18 cellular contexts compared by ENCODE assay signal in genomic region chr1:62336638-62337534, GRCh38. TPM values are rescaled to one million over a fixed set of nuclear protein-coding genes. Genes with fewer than 3 reads are reported as not detected.
DNase-seq lines count a peak whose midpoint lies in the region; ATAC-seq and TF ChIP-seq lines count a peak whose summit lies in the region.
"Had no signal": no experiment of that assay in that cellular context is flagged by ENCODE, and none has a peak within 500 bp of the region (broad histone marks: within the 10 kb centered on the region; RNA-seq: fewer than 3 reads in every experiment).

No MANE protein-coding gene starts in this region.

- no peaks in the 10 kb centered on the region for H3K27me3 ChIP-seq in mammary epithelial cell (ENCODE audit: insufficient read depth, low read length)
- no peaks in the 10 kb centered on the region for H3K27me3 ChIP-seq in heart left ventricle
- no peaks in the 10 kb centered on the region for H3K27me3 ChIP-seq in tibial nerve
- H3K27me3 ChIP-seq in MG63 = no peaks in the 10 kb centered on the region
- H3K27me3 ChIP-seq: brain microvascular endothelial cell, ovary, SJSA1 had no signal

- peak overlapping the region; percentile 84 for H2AFZ ChIP-seq in mammary epithelial cell (ENCODE audit: low read depth, low read length)

- TF ChIP-seq EP300 in tibial nerve (IDR thresholded peaks at IDR 0.05) = no peak

- BruUV-seq in mammary epithelial cell (replicated peaks; lab: Mats Ljungman, UMichigan) = no TSS peak

- peak overlapping the region; percentile 38 for H3K27ac ChIP-seq in mammary epithelial cell (ENCODE audit: insufficient read depth, low read depth, low read length)
- H3K27ac ChIP-seq in heart left ventricle = peak overlapping the region; percentile 21 to 75 (median 62)
- H3K27ac ChIP-seq in tibial nerve = peak overlapping the region; percentile 68 to 92 (median 81)
- H3K27ac ChIP-seq: brain microvascular endothelial cell, ovary, SJSA1 had no signal

- H3K9ac ChIP-seq in mammary epithelial cell (ENCODE audit: insufficient read depth, low read length) = no peak overlapping the region

- no peaks in the 10 kb centered on the region for H3K9me3 ChIP-seq in mammary epithelial cell (replicated peaks; ENCODE audit: insufficient read depth, low read length)
- no peaks in the 10 kb centered on the region for H3K9me3 ChIP-seq in heart left ventricle
- H3K9me3 ChIP-seq in tibial nerve = no peaks in the 10 kb centered on the region
- no peaks in the 10 kb centered on the region for H3K9me3 ChIP-seq in MG63
- H3K9me3 ChIP-seq: ovary, SJSA1 had no signal

- H3K4me1 ChIP-seq in mammary epithelial cell (ENCODE audit: insufficient read depth, low read length) (peaks cover 19% of the 10 kb centered on the region), heart left ventricle (peaks cover 4 to 28% (median 20%) of the 10 kb centered on the region in 12 donors), tibial nerve (peaks cover 4 to 30% (median 18%) of the 10 kb centered on the region in 4 donors)

- H3K36me3 ChIP-seq in mammary epithelial cell (ENCODE audit: insufficient read depth, low read length) (no peaks in the 10 kb centered on the region), heart left ventricle (no peaks in the 10 kb centered on the region), tibial nerve (no peaks in the 10 kb centered on the region), MG63 (no peaks in the 10 kb centered on the region)
- H3K36me3 ChIP-seq: brain microvascular endothelial cell, ovary, SJSA1 had no signal

- dilution Hi-C loops in mammary epithelial cell (cut with HindIII; ENCODE audit: low sequenced_read_pairs) = no loop called here

- no peaks in the 10 kb centered on the region for H4K20me1 ChIP-seq in mammary epithelial cell (ENCODE audit: insufficient read depth, low read length)

- no peak for TF ChIP-seq CTCF in mammary epithelial cell (conservative IDR thresholded peaks at IDR 0.05 in 1 of 2, IDR thresholded peaks at IDR 0.05 in 1 of 2; ENCODE audit: extremely low read depth in 1 of 2, insufficient read depth in 1 of 2, low read depth in 1 of 2, low read length in 2 of 2)
- TF ChIP-seq CTCF in heart left ventricle (IDR thresholded peaks at IDR 0.05) = no peak
- TF ChIP-seq CTCF in tibial nerve (IDR thresholded peaks at IDR 0.05) = no peak

- TF ChIP-seq POLR2A in heart left ventricle (IDR thresholded peaks at IDR 0.05) = no peak
- TF ChIP-seq POLR2A in tibial nerve (IDR thresholded peaks at IDR 0.05) = no peak

- ATAC-seq in heart left ventricle = peak; percentile 52 to 79 (median 70)
- ATAC-seq: activated CD4-positive, alpha-beta T cell treated with anti-CD3 and anti-CD28 coated beads for 36 hours had no signal

- CTCF ChIA-PET in mammary epithelial cell (lab: Charles Lee; ENCODE audit: low non-redundant PET) = interaction anchor here (0.5 to 0.7 kb wide), 2 partner anchors 10 to 161 kb away, joined by 3 to 7 read pairs; no protein-coding TSS in a partner anchor
- CTCF ChIA-PET in HEK293T (lab: Yijun Ruan, JAX) = interaction anchor here (0.9 to 1.1 kb wide), 2 partner anchors 16 to 54 kb away, joined by 3 to 5 read pairs; no protein-coding TSS in a partner anchor

- 12% methylated on average over 12 of the region's 13 CpGs for WGBS in mammary epithelial cell (ENCODE audit: low coverage, missing lambda C conversion rate)
- WGBS in heart left ventricle, 4 donors = 39 to 53% (median 49%) methylated on average over 13 of the region's 13 CpGs
- WGBS in tibial nerve, 2 donors = 42 to 57% methylated on average over 13 of the region's 13 CpGs

- intact Hi-C loops in mammary epithelial cell (cut with micrococcal nuclease) (loop anchor here (1.0 to 2.0 kb wide), 2 partner anchors 11 to 14 kb away; no protein-coding TSS in a partner anchor), heart left ventricle (cut with DNase I) (loop anchor here in 1 of 10 donors (10.0 kb wide), 1 partner anchor 52 kb away; no protein-coding TSS in a partner anchor)

- no peaks in the 10 kb centered on the region for H3K79me2 ChIP-seq in mammary epithelial cell (ENCODE audit: insufficient read depth, low read length)

- DNase-seq in mammary epithelial cell = peak; percentile 35
- DNase-seq in heart left ventricle = peak in 4 of 5 donors; percentile 39 to 54 (median 46)
- peak; percentile 26 for DNase-seq in myocyte (ENCODE audit: low read depth)
- DNase-seq in tibial nerve (ENCODE audit: low spot score in 2 of 2) = no peak
- no peak for DNase-seq in retina
- no peak for DNase-seq in MG63
- DNase-seq in HEK293T (ENCODE audit: extremely low spot score) = no peak
- DNase-seq: activated CD4-positive, alpha-beta T cell treated with anti-CD3 and anti-CD28 coated beads for 36 hours; activated CD8-positive, alpha-beta memory T cell treated with anti-CD3 and anti-CD28 coated beads, Interleukin-2, amount 50 U/mL, for 48 hours; DMS 273 treated with DMSO at 0.1 percent for 48 hours; midbrain; NCI-H146; NCI-H446 treated with DMSO at 0.1 percent for 48 hours; ovary; stimulated activated CD4-positive, alpha-beta T cell treated with anti-CD3 and anti-CD28 coated beads, Interleukin-15, amount 100 ng/mL, for 24 hours had no signal

- POLR2A ChIA-PET in HEK293T (lab: Yijun Ruan, JAX) = no interaction called here

- H3K4me3 ChIP-seq in mammary epithelial cell (replicated peaks in 1 of 3; ENCODE audit: insufficient read depth in 1 of 3, low read depth in 2 of 3, low read length in 3 of 3) (no peak overlapping the region), heart left ventricle (peak overlapping the region in 3 of 12 donors; percentile 2 to 19 (median 12)), tibial nerve (no peak overlapping the region), MG63 (no peak overlapping the region)
- H3K4me3 ChIP-seq: ovary, SJSA1 had no signal

- peak overlapping the region; percentile 33 for H3K4me2 ChIP-seq in mammary epithelial cell (ENCODE audit: insufficient read depth, low read depth, low read length)

- in situ Hi-C loops in mammary epithelial cell (cut with MboI; ENCODE audit: low sequenced_read_pairs in 2 of 2) = no loop called here

TF ChIP-seq in HEK293T, 16 proteins besides CTCF, POLR2A, EP300 and RAD21:
- no peak for TF ChIP-seq NFRKB (IDR thresholded peaks at IDR 0.05)
- no peak for TF ChIP-seq SUZ12 (IDR thresholded peaks at IDR 0.05)
- TF ChIP-seq FOXA1 (IDR thresholded peaks at IDR 0.05) = no peak
- TF ChIP-seq PKNOX1 (IDR thresholded peaks at IDR 0.05) = no peak
- no peak for TF ChIP-seq SP1 (IDR thresholded peaks at IDR 0.05)
- TF ChIP-seq ZNF384 (IDR thresholded peaks at IDR 0.05) = no peak
- no peak for TF ChIP-seq ELF4 (IDR thresholded peaks at IDR 0.05)
- no peak for TF ChIP-seq FOXM1 (IDR thresholded peaks at IDR 0.05; ENCODE audit: borderline replicate concordance)
- TF ChIP-seq CTBP1 (IDR thresholded peaks at IDR 0.05; ENCODE audit: borderline replicate concordance) = no peak
- no peak for TF ChIP-seq HDGF (IDR thresholded peaks at IDR 0.05; ENCODE audit: borderline replicate concordance)
- no peak for TF ChIP-seq BHLHE40 (IDR thresholded peaks at IDR 0.05; ENCODE audit: borderline replicate concordance)
- TF ChIP-seq ARNT (IDR thresholded peaks at IDR 0.05) = no peak
- no peak for TF ChIP-seq L3MBTL2 (conservative IDR thresholded peaks at IDR 0.05)
- TF ChIP-seq FOXK2 (IDR thresholded peaks at IDR 0.05) = no peak

RNA-seq across cellular contexts. Expression of gene KANK4, which starts 17.7 kb away (rescaled TPM):
- total RNA-seq in mammary epithelial cell (10 to 100 TPM in 1 of 2 donors, 1 to 10 TPM in 1; 4.5 to 32.2 TPM), heart left ventricle (1 to 10 TPM in 2 of 9 donors, under 1 TPM in 6, not detected in 1; 0.05 to 4.3 (median 0.18) TPM), myocyte (0.21 and 0.78 TPM in 2 replicates), tibial nerve (10 to 100 TPM; 28.5 to 48.2 (median 45.7) TPM)
- polyA plus RNA-seq in mammary epithelial cell (2.9 TPM), heart left ventricle (under 1 TPM; 0.08 TPM)
- 8.1 TPM for polyA minus RNA-seq in mammary epithelial cell
- 0.26 TPM for polyA plus RNA-seq in myocyte (2012)
- total RNA-seq in MG63 (2014; rRNA removed; shearing (Covaris generic); ENCODE audit: low replicate concordance) = not detected in 2 replicates
- total RNA-seq: activated CD4-positive, alpha-beta T cell treated with anti-CD3 and anti-CD28 coated beads for 36 hours; fibroblast of villous mesenchyme; SJSA1 had no signal

Comparison
In these comparisons a context has a peak if more than half of its experiments do, and no peak if none do; other contexts are left out.
1. DNase-seq: peak in mammary epithelial cell (single experiment), heart left ventricle (4 of 5) and myocyte (single experiment); none in tibial nerve (0 of 2), retina (single experiment), MG63 (single experiment) and HEK293T (single experiment).
2. Peak in every context shown above with its lines, with median percentiles within 50 percentile points of each other: H3K27ac ChIP-seq.